ENCODE assay signal across 13 cellular contexts in the genomic region with DNA sequence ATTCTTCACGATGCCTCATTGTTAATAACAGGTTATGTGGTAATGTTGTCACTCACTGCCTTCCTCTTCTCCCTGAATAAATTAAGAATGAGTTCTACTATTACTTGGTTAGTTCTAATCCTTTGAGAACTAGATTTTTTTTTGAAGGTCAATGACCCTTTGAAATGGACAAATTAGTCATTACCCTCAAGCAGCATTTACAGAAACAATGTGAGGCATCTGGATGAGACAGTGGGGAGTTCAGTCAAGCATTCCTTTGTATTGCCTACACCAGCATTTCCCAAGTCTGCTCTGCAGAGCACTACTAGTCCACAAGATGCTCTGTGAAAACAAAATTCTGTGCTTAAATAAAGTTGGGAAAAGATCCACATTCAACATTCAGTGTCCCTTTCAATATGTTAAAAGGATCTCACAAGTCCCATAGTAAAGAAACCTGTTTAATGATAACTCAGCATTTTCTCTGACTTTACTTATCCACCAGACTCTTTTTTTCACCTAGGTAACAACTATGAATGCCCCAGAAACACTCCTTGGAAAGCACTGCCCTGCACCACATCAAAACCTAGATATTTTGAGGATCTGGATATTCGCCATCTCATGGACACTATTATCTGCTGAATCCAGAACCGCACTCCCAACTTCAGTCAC.
DNase-seq lines count a peak whose midpoint lies in the region; ATAC-seq and TF ChIP-seq lines count a peak whose summit lies in the region.
"Had no signal": no experiment of that assay in that cellular context is flagged by ENCODE, and none has a peak within 500 bp of the region (broad histone marks: within the 10 kb centered on the region; RNA-seq: fewer than 3 reads in every experiment).

No MANE protein-coding gene starts in this region.

- H3K79me2 ChIP-seq in ACC112 (ENCODE audit: control insufficient read depth, insufficient read depth, low read length, unreplicated experiment), result no peaks in the 10 kb centered on the region

- ATAC-seq in HG03159 (IDR thresholded peaks at IDR 0.05; ENCODE audit: unreplicated experiment), result no peak
- ATAC-seq: foreskin keratinocyte had no signal

- H2AFZ ChIP-seq in ACC112 (ENCODE audit: low read length, unreplicated experiment), result no peak overlapping the region

- H3K9me3 Mint-ChIP-seq in HFFc6, result no peaks in the 10 kb centered on the region
- H3K9me3 Mint-ChIP-seq: activated CD4-positive, alpha-beta T cell treated with anti-CD3 and anti-CD28 coated beads, Interleukin-2, amount 10 ng/mL, durations not matched to agents 24 days and 14 days had no signal

- peak overlapping the region; percentile 46 for H3K4me3 Mint-ChIP-seq in HFFc6
- H3K4me3 Mint-ChIP-seq: activated CD4-positive, alpha-beta T cell treated with anti-CD3 and anti-CD28 coated beads, Interleukin-2, amount 10 ng/mL, durations not matched to agents 24 days and 14 days had no signal

- peaks cover 26% of the 10 kb centered on the region for H3K4me1 ChIP-seq in ACC112 (ENCODE audit: control insufficient read depth, insufficient read depth, low read length, unreplicated experiment)
- H3K4me1 ChIP-seq: foreskin keratinocyte, left ventricle myocardium inferior, vagina had no signal

- no peaks in the 10 kb centered on the region for H3K36me3 ChIP-seq in ACC112 (ENCODE audit: insufficient read depth, low read length)
- H3K36me3 ChIP-seq: left ventricle myocardium inferior, vagina had no signal

- no peaks in the 10 kb centered on the region for H3K36me3 Mint-ChIP-seq in HFFc6 (ENCODE audit: low read depth)

- H3K27me3 ChIP-seq in ACC112 (ENCODE audit: insufficient read depth, low read length), result no peaks in the 10 kb centered on the region
- H3K27me3 ChIP-seq: foreskin keratinocyte, vagina had no signal

- H3K4me1 Mint-ChIP-seq in HFFc6 (ENCODE audit: low read depth), result peaks cover 61% of the 10 kb centered on the region
- H3K4me1 Mint-ChIP-seq: activated CD4-positive, alpha-beta T cell treated with anti-CD3 and anti-CD28 coated beads, Interleukin-2, amount 10 ng/mL, durations not matched to agents 24 days and 14 days had no signal

- H3K27ac ChIP-seq in ACC112 (ENCODE audit: low read depth, low read length), result peak overlapping the region; percentile 38
- H3K27ac ChIP-seq: foreskin keratinocyte, left ventricle myocardium inferior, vagina had no signal

- H3K27me3 Mint-ChIP-seq in HFFc6 (ENCODE audit: insufficient read depth), result no peaks in the 10 kb centered on the region
- H3K27me3 Mint-ChIP-seq: activated CD4-positive, alpha-beta T cell treated with anti-CD3 and anti-CD28 coated beads, Interleukin-2, amount 10 ng/mL, durations not matched to agents 24 days and 14 days had no signal

- TF ChIP-seq CTCF in HFFc6 (IDR thresholded peaks at IDR 0.05) (no peak), astrocyte of the spinal cord (IDR thresholded peaks at IDR 0.05; ENCODE audit: low read depth, low read length) (no peak)

- DNase-seq in HFFc6 (peak; percentile 83), astrocyte of the spinal cord (ENCODE audit: low read depth, low spot score) (peak; percentile 70), iPS-NIHi11 (ENCODE audit: low spot score) (peak; percentile 7), activated gamma-delta T cell treated with Interleukin-2 at 50 U/mL for 16 hours (no peak), NCI-H510A treated with DMSO at 0.1 percent for 48 hours (lab: John Stamatoyannopoulos, UW) (no peak), NCI-H1436 (lab: John Stamatoyannopoulos, UW) (no peak)
- DNase-seq: activated CD4-positive, alpha-beta T cell treated with anti-CD3 and anti-CD28 coated beads, Interleukin-2, amount 10 ng/mL, durations not matched to agents 24 days and 14 days; left ventricle myocardium inferior; NCI-H2081 had no signal

- in situ Hi-C loops in astrocyte of the spinal cord (cut with HindIII; ENCODE audit: low sequenced_read_pairs), result no loop called here

- no peak overlapping the region for H3K4me3 ChIP-seq in ACC112 (ENCODE audit: low read depth, low read length)
- no peak overlapping the region for H3K4me3 ChIP-seq in astrocyte of the spinal cord (ENCODE audit: low read depth, low read length)
- H3K4me3 ChIP-seq: left ventricle myocardium inferior, vagina had no signal

- H3K27ac Mint-ChIP-seq in HFFc6, result peak overlapping the region; percentile 78
- H3K27ac Mint-ChIP-seq: activated CD4-positive, alpha-beta T cell treated with anti-CD3 and anti-CD28 coated beads, Interleukin-2, amount 10 ng/mL, durations not matched to agents 24 days and 14 days had no signal

Comparison
In these comparisons a context has a peak if more than half of its experiments do, and no peak if none do; other contexts are left out.
1. DNase-seq: peak in HFFc6 (single experiment), astrocyte of the spinal cord (single experiment) and iPS-NIHi11 (single experiment); none in activated gamma-delta T cell treated with Interleukin-2 at 50 U/mL for 16 hours (single experiment), NCI-H510A treated with DMSO at 0.1 percent for 48 hours (single experiment) and NCI-H1436 (single experiment).